27 cellular contexts compared by ENCODE assay signal in genomic region chr3:62265528-62265927, GRCh38.
"Had no signal": no experiment of that assay in that cellular context is flagged by ENCODE, and none has a peak within 500 bp of the region (broad histone marks: within the 10 kb centered on the region; RNA-seq: fewer than 3 reads in every experiment).

No MANE protein-coding gene starts in this region.

- H3K4me3 ChIP-seq: colonic mucosa, coronary artery, dorsolateral prefrontal cortex, esophagus muscularis mucosa, esophagus squamous epithelium, gastrocnemius medialis, gastroesophageal sphincter, heart left ventricle, heart right ventricle had no signal

- H3K27me3 ChIP-seq: colonic mucosa, dorsolateral prefrontal cortex, esophagus muscularis mucosa, esophagus squamous epithelium, foreskin keratinocyte, gastrocnemius medialis, gastroesophageal sphincter, heart left ventricle, heart right ventricle had no signal

- H3K36me3 ChIP-seq: colonic mucosa had no signal

- H3K4me1 ChIP-seq: colonic mucosa, esophagus muscularis mucosa, gastrocnemius medialis, gastroesophageal sphincter had no signal

- FAIRE-seq: colon, endothelial cell of umbilical vein, frontal cortex had no signal

- H3K27ac ChIP-seq: colonic mucosa, coronary artery, dorsolateral prefrontal cortex, epithelial cell of prostate, esophagus muscularis mucosa, esophagus squamous epithelium, foreskin keratinocyte, gastrocnemius medialis, gastroesophageal sphincter, heart left ventricle, heart right ventricle had no signal

- H3K9me3 ChIP-seq: colonic mucosa, esophagus muscularis mucosa, esophagus squamous epithelium, gastrocnemius medialis, gastroesophageal sphincter, heart left ventricle, heart right ventricle had no signal

- DNase-seq: colonic mucosa; cortex of kidney; dermis blood vessel endothelial cell; dorsolateral prefrontal cortex; effector CD4-positive, alpha-beta T cell; effector CD8-positive, alpha-beta T cell; effector memory CD4-positive, alpha-beta T cell; effector memory CD8-positive, alpha-beta T cell; endodermal cell; erythroblast; esophagus squamous epithelium; foreskin fibroblast; foreskin keratinocyte; foreskin melanocyte; gastrocnemius medialis; glutamatergic neuron; head of caudate nucleus; heart left ventricle; heart right ventricle had no signal

- ATAC-seq: effector memory CD8-positive, alpha-beta T cell; esophagus mucosa; foreskin keratinocyte; gastrocnemius medialis; gastroesophageal sphincter; heart left ventricle; heart right ventricle had no signal
